ENCODE assay signal across 7 cellular contexts in the genomic region with DNA sequence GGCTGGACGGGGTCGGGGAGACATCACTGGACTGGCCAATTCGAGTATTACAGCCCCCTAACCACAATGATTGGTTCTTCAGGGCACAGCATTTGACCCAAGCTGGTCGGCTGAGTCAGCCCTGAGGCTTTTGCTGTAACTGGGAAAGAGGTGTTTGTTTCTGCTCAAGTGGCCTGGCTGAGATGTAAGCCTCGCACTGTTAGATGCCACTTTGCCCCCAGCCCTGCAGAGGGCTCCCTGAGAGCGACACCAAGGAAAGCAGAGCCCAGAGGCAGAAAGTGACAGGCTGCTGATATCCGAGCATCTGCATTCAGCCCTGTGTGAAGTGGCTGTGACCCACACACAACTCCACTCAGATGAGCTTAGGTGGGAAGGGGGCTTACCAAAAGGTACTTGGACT. TPM values are rescaled to one million over a fixed set of nuclear protein-coding genes. Genes with fewer than 3 reads are reported as not detected.
A peak's percentile ranks its signal among the peaks of the same experiment; 100 is the strongest.
DNase-seq lines count a peak whose midpoint lies in the region; ATAC-seq and TF ChIP-seq lines count a peak whose summit lies in the region.

No MANE protein-coding gene starts in this region.

- DNase-seq in DMS79 treated with DMSO at 0.1 percent for 48 hours (lab: John Stamatoyannopoulos, UW), result peak; percentile 74
- peak; percentile 81 for DNase-seq in HT1080 (ENCODE audit: low read depth)
- DNase-seq in Peyer's patch, result peak in 2 of 3 donors; percentile 24 to 53
- peak; percentile 58 for DNase-seq in fibroblast of peridontal ligament (ENCODE audit: extremely low read depth)
- DNase-seq in stimulated activated CD4-positive, alpha-beta T cell treated with anti-CD3 and anti-CD28 coated beads, Interleukin-4, amount 100 ng/mL, for 4 hours, result no peak

- H3K36me3 ChIP-seq in Peyer's patch (peaks cover 0 to 17% (median 0%) of the 10 kb centered on the region in 3 donors), parathyroid adenoma (ENCODE audit: control insufficient read depth, insufficient read depth, low read length) (no peaks in the 10 kb centered on the region)

- ATAC-seq in HG03039 (IDR thresholded peaks at IDR 0.05; ENCODE audit: unreplicated experiment), result no peak

- H3K4me3 ChIP-seq in Peyer's patch, result no peak overlapping the region
- no peak overlapping the region for H3K4me3 ChIP-seq in parathyroid adenoma (ENCODE audit: low read depth, low read length)

- H3K27ac ChIP-seq in Peyer's patch, result no peak overlapping the region
- H3K27ac ChIP-seq in parathyroid adenoma, result no peak overlapping the region

- no peaks in the 10 kb centered on the region for H3K79me2 ChIP-seq in parathyroid adenoma

- no peak overlapping the region for H3K4me2 ChIP-seq in parathyroid adenoma (ENCODE audit: low read length)

- no peak for TF ChIP-seq POLR2A in Peyer's patch (IDR thresholded peaks at IDR 0.05)

- H3K4me1 ChIP-seq in Peyer's patch (no peaks in the 10 kb centered on the region), parathyroid adenoma (peaks cover 5% of the 10 kb centered on the region)

- no peaks in the 10 kb centered on the region for H3K27me3 ChIP-seq in Peyer's patch
- H3K27me3 ChIP-seq in parathyroid adenoma (ENCODE audit: control insufficient read depth, insufficient read depth, low read length), result no peaks in the 10 kb centered on the region

- no peaks in the 10 kb centered on the region for H3K9me3 ChIP-seq in Peyer's patch
- H3K9me3 ChIP-seq in parathyroid adenoma (ENCODE audit: control insufficient read depth, low read length), result no peaks in the 10 kb centered on the region

- no peak overlapping the region for H2AFZ ChIP-seq in parathyroid adenoma

- H3K9ac ChIP-seq in parathyroid adenoma, result no peak overlapping the region

- TF ChIP-seq CTCF in Peyer's patch (IDR thresholded peaks at IDR 0.05) (peak in 3 of 6 experiments; percentile 8 to 43 (median 27)), parathyroid adenoma (IDR thresholded peaks at IDR 0.05) (peak; percentile 25)

RNA-seq across cellular contexts. Expression of a gene that starts 19.4 kb away (rescaled TPM):
- total RNA-seq in HT1080 (2014; rRNA removed; shearing (Covaris generic)), result 167 and 169 TPM in 2 replicates
- polyA plus RNA-seq in HT1080 (2015; cell fraction: cytosol; rRNA removed), result 192 and 223 TPM in 2 replicates
- 185 and 196 TPM in 2 replicates for polyA plus RNA-seq in HT1080 (2015; cell fraction: nucleus; rRNA removed)
- total RNA-seq in Peyer's patch, result 100 to 1,000 TPM; 183 to 233 (median 201) TPM

RNA-seq across cellular contexts. Expression of a gene that starts 31.8 kb away (rescaled TPM):
- not detected in 2 replicates for total RNA-seq in HT1080 (2014; rRNA removed; shearing (Covaris generic))
- polyA plus RNA-seq in HT1080 (2015; cell fraction: cytosol; rRNA removed), result not detected in 2 replicates
- not detected in 2 replicates for polyA plus RNA-seq in HT1080 (2015; cell fraction: nucleus; rRNA removed)
- not detected for total RNA-seq in Peyer's patch

RNA-seq across cellular contexts. Expression of a gene that starts 54.4 kb away (rescaled TPM):
- total RNA-seq in HT1080 (2014; rRNA removed; shearing (Covaris generic)), result 0.30 and 0.59 TPM in 2 replicates
- 0.92 and 1.1 TPM in 2 replicates for polyA plus RNA-seq in HT1080 (2015; cell fraction: cytosol; rRNA removed)
- polyA plus RNA-seq in HT1080 (2015; cell fraction: nucleus; rRNA removed), result 2.3 and 3.3 TPM in 2 replicates
- total RNA-seq in Peyer's patch, result 10 to 100 TPM in 2 of 4 donors, not detected in 2; 10.7 to 28.1 TPM

Comparison
In these comparisons a context has a peak if more than half of its experiments do, and no peak if none do; other contexts are left out.
1. DNase-seq: peak in DMS79 treated with DMSO at 0.1 percent for 48 hours (single experiment), HT1080 (single experiment), Peyer's patch (2 of 3) and fibroblast of peridontal ligament (single experiment); none in stimulated activated CD4-positive, alpha-beta T cell treated with anti-CD3 and anti-CD28 coated beads, Interleukin-4, amount 100 ng/mL, for 4 hours (0 of 2).